25 cellular contexts compared by ENCODE assay signal in genomic region chr15:50233192-50233736, GRCh38. TPM values are rescaled to one million over a fixed set of nuclear protein-coding genes. Genes with fewer than 3 reads are reported as not detected.
A peak's percentile ranks its signal among the peaks of the same experiment; 100 is the strongest.
DNase-seq lines count a peak whose midpoint lies in the region; ATAC-seq and TF ChIP-seq lines count a peak whose summit lies in the region.
"Had no signal": no experiment of that assay in that cellular context is flagged by ENCODE, and none has a peak within 500 bp of the region (broad histone marks: within the 10 kb centered on the region; RNA-seq: fewer than 3 reads in every experiment).

No MANE protein-coding gene starts in this region.

- no peaks in the 10 kb centered on the region for H3K36me3 ChIP-seq in Karpas-422 (ENCODE audit: insufficient read depth, low read length)
- no peaks in the 10 kb centered on the region for H3K36me3 ChIP-seq in Loucy (ENCODE audit: insufficient read depth, low read length)
- H3K36me3 ChIP-seq in endodermal cell (ENCODE audit: control insufficient read depth, insufficient read depth, low read length) = no peaks in the 10 kb centered on the region
- peaks cover 28% of the 10 kb centered on the region for H3K36me3 ChIP-seq in neutrophil
- H3K36me3 ChIP-seq: BE2C had no signal

- H3K9ac ChIP-seq in Karpas-422 (ENCODE audit: low read length) (no peak overlapping the region), Loucy (ENCODE audit: low read depth, low read length, poor library complexity, severe bottlenecking) (no peak overlapping the region), endodermal cell (ENCODE audit: extremely low read depth, low read length, poor library complexity, severe bottlenecking) (no peak overlapping the region)
- H3K9ac ChIP-seq: GM23248 had no signal

- H3K9me3 Mint-ChIP-seq in endodermal cell = no peaks in the 10 kb centered on the region
- H3K9me3 Mint-ChIP-seq in mesothelial cell of epicardium = no peaks in the 10 kb centered on the region
- H3K9me3 Mint-ChIP-seq: CD8-positive, alpha-beta memory T cell; IgD-negative memory B cell had no signal

- no peak for TF ChIP-seq CTCF in Loucy (conservative IDR thresholded peaks at IDR 0.05; ENCODE audit: low read length)
- no peak for TF ChIP-seq CTCF in endodermal cell (conservative IDR thresholded peaks at IDR 0.05)
- TF ChIP-seq CTCF in neutrophil (IDR thresholded peaks at IDR 0.05) = no peak
- TF ChIP-seq CTCF in mesothelial cell of epicardium (IDR thresholded peaks at IDR 0.05; ENCODE audit: unreplicated experiment) = no peak

- peaks cover 3% of the 10 kb centered on the region; the same call in 1 of the 2 replicates for H3K4me1 ChIP-seq in Karpas-422 (ENCODE audit: low read length)
- H3K4me1 ChIP-seq in Loucy (ENCODE audit: insufficient read depth, low read length, poor library complexity, severe bottlenecking) = peaks cover 10% of the 10 kb centered on the region
- H3K4me1 ChIP-seq in endodermal cell (ENCODE audit: control insufficient read depth, insufficient read depth, low read length) = peaks cover 5% of the 10 kb centered on the region
- H3K4me1 ChIP-seq in neutrophil (ENCODE audit: control insufficient read depth in 1 of 2, insufficient read depth in 1 of 2, low read depth in 1 of 2, low read length in 1 of 2) = peaks cover 29 to 33% of the 10 kb centered on the region in 2 experiments
- H3K4me1 ChIP-seq: BE2C had no signal

- DNase-seq in Karpas-422 (peak; percentile 11), endodermal cell (no peak), kidney glomerular epithelial cell (lab: John Stamatoyannopoulos, UW) (no peak), iPS-NIHi7 (ENCODE audit: extremely low spot score) (no peak), mesothelial cell of epicardium (ENCODE audit: low spot score in 2 of 2, unreplicated experiment in 2 of 2) (no peak)
- DNase-seq: ACHN; BE2C; C1 segment of cervical spinal cord; CD4-positive, CD25-positive, alpha-beta regulatory T cell; CD8-positive, alpha-beta memory T cell; DMS 273 treated with DMSO at 0.1 percent for 48 hours; DMS53; DND-41; EL; GM23248 had no signal

- H3K4me1 Mint-ChIP-seq in endodermal cell (peaks cover 26% of the 10 kb centered on the region), mesothelial cell of epicardium (no peaks in the 10 kb centered on the region)
- H3K4me1 Mint-ChIP-seq: CD4-positive, CD25-positive, alpha-beta regulatory T cell; CD8-positive, alpha-beta memory T cell; IgD-negative memory B cell had no signal

- H2AFZ ChIP-seq in Karpas-422 (ENCODE audit: low read length) (no peak overlapping the region), Loucy (ENCODE audit: low read length) (peak overlapping the region; percentile 64)
- H2AFZ ChIP-seq: GM23248 had no signal

- H3K27me3 Mint-ChIP-seq in endodermal cell (ENCODE audit: insufficient read depth) = no peaks in the 10 kb centered on the region
- no peaks in the 10 kb centered on the region for H3K27me3 Mint-ChIP-seq in mesothelial cell of epicardium (ENCODE audit: low read depth)
- H3K27me3 Mint-ChIP-seq: CD4-positive, CD25-positive, alpha-beta regulatory T cell; CD8-positive, alpha-beta memory T cell; IgD-negative memory B cell had no signal

- no peaks in the 10 kb centered on the region for H3F3A ChIP-seq in Loucy (ENCODE audit: low read depth)

- H3K79me2 ChIP-seq in Karpas-422 (ENCODE audit: low read length) (no peaks in the 10 kb centered on the region), Loucy (ENCODE audit: insufficient read depth, low read length) (no peaks in the 10 kb centered on the region)

- H4K20me1 ChIP-seq in Karpas-422 (ENCODE audit: insufficient read depth, low read depth, low read length) (no peaks in the 10 kb centered on the region), Loucy (ENCODE audit: insufficient read depth, low read length, poor library complexity, severe bottlenecking) (no peaks in the 10 kb centered on the region)

- no peaks in the 10 kb centered on the region for H3K36me3 Mint-ChIP-seq in endodermal cell (ENCODE audit: low read depth)
- H3K36me3 Mint-ChIP-seq in mesothelial cell of epicardium = no peaks in the 10 kb centered on the region
- H3K36me3 Mint-ChIP-seq: CD4-positive, CD25-positive, alpha-beta regulatory T cell had no signal

- H3K27me3 ChIP-seq in Karpas-422 (ENCODE audit: low read length) (no peaks in the 10 kb centered on the region), Loucy (ENCODE audit: insufficient read depth, low read length, poor library complexity, severe bottlenecking) (no peaks in the 10 kb centered on the region), endodermal cell (ENCODE audit: control insufficient read depth, insufficient read depth, low read length, poor library complexity, severe bottlenecking) (no peaks in the 10 kb centered on the region), neutrophil (no peaks in the 10 kb centered on the region)
- H3K27me3 ChIP-seq: BE2C had no signal

- no peak overlapping the region for H3K4me3 Mint-ChIP-seq in endodermal cell
- no peak overlapping the region for H3K4me3 Mint-ChIP-seq in mesothelial cell of epicardium
- H3K4me3 Mint-ChIP-seq: CD4-positive, CD25-positive, alpha-beta regulatory T cell; CD8-positive, alpha-beta memory T cell; IgD-negative memory B cell had no signal

- H3K4me3 ChIP-seq in Karpas-422 (ENCODE audit: low read length) (no peak overlapping the region), Loucy (ENCODE audit: low read length, poor library complexity, severe bottlenecking) (no peak overlapping the region), endodermal cell (ENCODE audit: low read length) (no peak overlapping the region), neutrophil (ENCODE audit: low read depth in 1 of 2, low read length in 1 of 2) (no peak overlapping the region)
- H3K4me3 ChIP-seq: GM12878, GM23248, HAP-1 had no signal

- H3K27ac Mint-ChIP-seq in endodermal cell (peak overlapping the region; percentile 75), mesothelial cell of epicardium (no peak overlapping the region)
- H3K27ac Mint-ChIP-seq: IgD-negative memory B cell had no signal

- H3K27ac ChIP-seq in Karpas-422 (ENCODE audit: low read length) (no peak overlapping the region), endodermal cell (ENCODE audit: low read depth, low read length) (no peak overlapping the region), neutrophil (peak overlapping the region; percentile 45)
- H3K27ac ChIP-seq: GM23248, HL-60 had no signal

- no peaks in the 10 kb centered on the region for H3K9me2 ChIP-seq in Karpas-422 (replicated peaks; ENCODE audit: insufficient read depth, low read length)
- H3K9me2 ChIP-seq in Loucy (replicated peaks; ENCODE audit: low read depth, low read length) = no peaks in the 10 kb centered on the region

- H3K4me2 ChIP-seq in Karpas-422 (ENCODE audit: low read depth, low read length, poor library complexity, severe bottlenecking) (no peak overlapping the region), Loucy (ENCODE audit: low read depth, low read length, poor library complexity, severe bottlenecking) (no peak overlapping the region)

- no peak for ATAC-seq in HG03354 (IDR thresholded peaks at IDR 0.05; ENCODE audit: poor library complexity, severe bottlenecking, unreplicated experiment)
- ATAC-seq: GM12878 had no signal

- H3K9me3 ChIP-seq in Karpas-422 (ENCODE audit: low read length) = no peaks in the 10 kb centered on the region
- no peaks in the 10 kb centered on the region for H3K9me3 ChIP-seq in Loucy (ENCODE audit: insufficient read depth, low read depth, low read length)
- no peaks in the 10 kb centered on the region for H3K9me3 ChIP-seq in endodermal cell (ENCODE audit: control insufficient read depth, low read length)
- H3K9me3 ChIP-seq in neutrophil = no peaks in the 10 kb centered on the region
- H3K9me3 ChIP-seq: BE2C, HAP-1 had no signal

RNA-seq across cellular contexts. Expression of gene HDC, which starts 32.3 kb away (rescaled TPM):
- not detected in 2 replicates for total RNA-seq in Karpas-422 (2014; rRNA removed; shearing (Covaris generic); ENCODE audit: low replicate concordance)
- total RNA-seq in endodermal cell = under 1 TPM in 1 of 2 donors, not detected in 1; 0.31 TPM
- polyA plus RNA-seq in endodermal cell (2013, experiment 1 of 2) = 3.8 TPM
- 2.5 TPM for polyA plus RNA-seq in endodermal cell (2013, experiment 2 of 2)
- total RNA-seq in mesothelial cell of epicardium = not detected in 3 replicates
- total RNA-seq: G401, GM12878, GM23248, H4, HT1080 had no signal
- polyA plus RNA-seq: CD4-positive, CD25-positive, alpha-beta regulatory T cell; CD8-positive, alpha-beta memory T cell; GM12878; GM23248; IgD-negative memory B cell had no signal

RNA-seq across cellular contexts. Expression of gene SLC27A2, which starts 51.3 kb away (rescaled TPM):
- not detected in 2 replicates for total RNA-seq in Karpas-422 (2014; rRNA removed; shearing (Covaris generic); ENCODE audit: low replicate concordance)
- 1 to 10 TPM; 4.0 to 6.8 TPM for total RNA-seq in endodermal cell
- 1.4 TPM for polyA plus RNA-seq in endodermal cell (2013, experiment 1 of 2)
- 1.9 TPM for polyA plus RNA-seq in endodermal cell (2013, experiment 2 of 2)
- total RNA-seq in mesothelial cell of epicardium = 2.7 to 3.2 TPM (median 3.1 TPM) in 3 replicates
- total RNA-seq: G401, GM23248, H4, HT1080 had no signal
- polyA plus RNA-seq: GM23248 had no signal
